Comparison of ENCODE assay signal across 10 cellular contexts in the genomic region with DNA sequence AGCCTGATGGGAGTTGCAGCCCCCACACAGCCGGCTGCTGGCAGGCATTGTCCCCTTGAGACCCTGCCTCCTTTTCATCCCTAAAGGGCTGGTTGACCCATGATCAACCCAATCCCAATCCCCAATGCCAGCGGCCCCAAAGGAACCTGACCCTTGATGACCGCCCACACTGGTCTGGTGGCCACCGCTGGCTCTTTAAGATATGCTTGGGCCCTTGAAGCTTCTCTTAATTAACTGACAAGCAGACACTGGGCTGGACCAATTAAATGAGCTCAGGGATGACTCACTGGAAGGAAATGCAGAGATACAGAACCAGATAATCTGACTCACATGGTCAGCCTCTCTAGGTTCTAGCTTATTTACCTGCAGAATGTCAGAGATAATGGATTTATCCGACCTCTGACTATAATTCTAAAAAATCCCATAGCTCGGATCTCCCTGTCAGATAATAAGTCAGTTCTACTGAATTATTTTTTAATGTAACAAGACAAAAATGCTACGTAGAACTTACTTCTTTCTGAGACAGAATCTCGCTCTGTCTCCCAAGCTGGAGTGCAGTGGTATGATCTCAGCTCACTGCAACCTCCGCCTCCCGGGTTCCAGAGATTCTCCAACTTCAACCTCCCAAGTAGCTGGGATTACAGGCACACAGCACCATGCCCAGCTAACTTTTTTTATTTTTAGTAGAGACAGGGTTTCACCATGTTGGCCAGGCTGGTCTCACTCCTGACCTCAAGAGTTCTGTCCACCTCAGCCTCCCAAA. TPM values are rescaled to one million over a fixed set of nuclear protein-coding genes. Genes with fewer than 3 reads are reported as not detected.
DNase-seq lines count a peak whose midpoint lies in the region; ATAC-seq and TF ChIP-seq lines count a peak whose summit lies in the region.
"Had no signal": no experiment of that assay in that cellular context is flagged by ENCODE, and none has a peak within 500 bp of the region (broad histone marks: within the 10 kb centered on the region; RNA-seq: fewer than 3 reads in every experiment).

No MANE protein-coding gene starts in this region.

- H3K4me3 ChIP-seq in fibroblast of villous mesenchyme (ENCODE audit: low read depth, low read length) = peak overlapping the region; percentile 32
- H3K4me3 ChIP-seq in suprapubic skin = no peak overlapping the region

- H3K4me1 Mint-ChIP-seq in activated CD8-positive, alpha-beta memory T cell treated with anti-CD3 and anti-CD28 coated beads, Interleukin-2, amount 10 ng/mL, durations not matched to agents 7 days and 5 days = peaks cover 24% of the 10 kb centered on the region
- H3K4me1 Mint-ChIP-seq: CD4-positive, CD25-positive, alpha-beta regulatory T cell had no signal

- no peak for DNase-seq in activated CD8-positive, alpha-beta memory T cell treated with anti-CD3 and anti-CD28 coated beads, Interleukin-2, amount 10 ng/mL, durations not matched to agents 7 days and 5 days
- no peak for DNase-seq in activated CD8-positive, alpha-beta memory T cell treated with anti-CD3 and anti-CD28 coated beads, Interleukin-2, amount 50 U/mL, for 4 hours
- DNase-seq in T1000 (lab: John Stamatoyannopoulos, UW) (peak; percentile 37), fibroblast of villous mesenchyme (ENCODE audit: low read depth) (peak; percentile 91), suprapubic skin (ENCODE audit: low spot score in 2 of 2) (no peak), NCI-H1092 (lab: John Stamatoyannopoulos, UW) (no peak), NCI-H2029 (lab: John Stamatoyannopoulos, UW) (no peak), DMS79 (lab: John Stamatoyannopoulos, UW) (no peak)

- whole genome bisulfite sequencing in suprapubic skin = 56% methylated on average over 10 of the region's 10 CpGs

- peaks cover 10% of the 10 kb centered on the region for H3K4me1 ChIP-seq in suprapubic skin

- ATAC-seq in activated CD8-positive, alpha-beta memory T cell treated with anti-CD3 and anti-CD28 coated beads, Interleukin-2, amount 10 ng/mL, durations not matched to agents 7 days and 5 days = peak; percentile 84

- TF ChIP-seq CTCF in fibroblast of villous mesenchyme (IDR thresholded peaks at IDR 0.05; ENCODE audit: insufficient read depth, low read depth, low read length) (no peak), suprapubic skin (IDR thresholded peaks at IDR 0.05) (no peak)

- peaks cover 6% of the 10 kb centered on the region for H3K36me3 Mint-ChIP-seq in activated CD8-positive, alpha-beta memory T cell treated with anti-CD3 and anti-CD28 coated beads, Interleukin-2, amount 10 ng/mL, durations not matched to agents 7 days and 5 days

- H3K27ac ChIP-seq in suprapubic skin = peak overlapping the region; percentile 15

- no peaks in the 10 kb centered on the region for H3K27me3 ChIP-seq in suprapubic skin

- H3K27ac Mint-ChIP-seq in activated CD8-positive, alpha-beta memory T cell treated with anti-CD3 and anti-CD28 coated beads, Interleukin-2, amount 10 ng/mL, durations not matched to agents 7 days and 5 days = no peak overlapping the region

- TF ChIP-seq EP300 in suprapubic skin (IDR thresholded peaks at IDR 0.05) = no peak

- CTCF ChIA-PET in activated CD8-positive, alpha-beta memory T cell treated with anti-CD3 and anti-CD28 coated beads, Interleukin-2, amount 10 ng/mL, durations not matched to agents 7 days and 5 days (lab: Charles Lee) = interaction anchor here (1.4 to 1.8 kb wide), 5 partner anchors 9 to 175 kb away, joined by 3 to 10 read pairs (median 5); a partner anchor contains a TSS

- H3K9me3 Mint-ChIP-seq in activated CD8-positive, alpha-beta memory T cell treated with anti-CD3 and anti-CD28 coated beads, Interleukin-2, amount 10 ng/mL, durations not matched to agents 7 days and 5 days (ENCODE audit: low read depth) = no peaks in the 10 kb centered on the region
- H3K9me3 Mint-ChIP-seq: CD4-positive, CD25-positive, alpha-beta regulatory T cell had no signal

- H3K9me3 ChIP-seq in suprapubic skin = no peaks in the 10 kb centered on the region

- no peaks in the 10 kb centered on the region for H3K27me3 Mint-ChIP-seq in activated CD8-positive, alpha-beta memory T cell treated with anti-CD3 and anti-CD28 coated beads, Interleukin-2, amount 10 ng/mL, durations not matched to agents 7 days and 5 days
- H3K27me3 Mint-ChIP-seq: CD4-positive, CD25-positive, alpha-beta regulatory T cell had no signal

- no peak overlapping the region for H3K4me3 Mint-ChIP-seq in activated CD8-positive, alpha-beta memory T cell treated with anti-CD3 and anti-CD28 coated beads, Interleukin-2, amount 10 ng/mL, durations not matched to agents 7 days and 5 days
- H3K4me3 Mint-ChIP-seq: CD4-positive, CD25-positive, alpha-beta regulatory T cell had no signal

- TF ChIP-seq POLR2A in suprapubic skin (IDR thresholded peaks at IDR 0.05) = no peak

- H3K36me3 ChIP-seq in suprapubic skin = no peaks in the 10 kb centered on the region

RNA-seq across cellular contexts. Expression of a gene that starts 11.1 kb away (rescaled TPM):
- total RNA-seq in activated CD8-positive, alpha-beta memory T cell treated with anti-CD3 and anti-CD28 coated beads, Interleukin-2, amount 10 ng/mL, durations not matched to agents 7 days and 5 days = not detected
- total RNA-seq in fibroblast of villous mesenchyme (not detected in 2 replicates), suprapubic skin (10 to 100 TPM; 20.0 to 47.4 (median 37.6) TPM)
- total RNA-seq: CD4-positive, CD25-positive, alpha-beta regulatory T cell; T-helper 1 cell treated with Interleukin-12 subunit alpha and Interleukin-12 subunit beta and Interleukin-4 antibody, amounts not matched to agents 30 ng/mL and 1 ng/mL, for 36 hours had no signal

RNA-seq across cellular contexts. Expression of a gene that starts 46.7 kb away (rescaled TPM):
- total RNA-seq in activated CD8-positive, alpha-beta memory T cell treated with anti-CD3 and anti-CD28 coated beads, Interleukin-2, amount 10 ng/mL, durations not matched to agents 7 days and 5 days = 10 to 100 TPM; 25.0 to 32.3 TPM
- total RNA-seq in fibroblast of villous mesenchyme = 38.3 and 58.3 TPM in 2 replicates
- 10 to 100 TPM; 21.4 to 24.4 (median 22.7) TPM for total RNA-seq in suprapubic skin

Comparison
In these comparisons a context has a peak if more than half of its experiments do, and no peak if none do; other contexts are left out.
1. DNase-seq: peak in T1000 (single experiment) and fibroblast of villous mesenchyme (single experiment); none in activated CD8-positive, alpha-beta memory T cell treated with anti-CD3 and anti-CD28 coated beads, Interleukin-2, amount 10 ng/mL, durations not matched to agents 7 days and 5 days (single experiment), activated CD8-positive, alpha-beta memory T cell treated with anti-CD3 and anti-CD28 coated beads, Interleukin-2, amount 50 U/mL, for 4 hours (single experiment), suprapubic skin (0 of 2), NCI-H1092 (single experiment), NCI-H2029 (single experiment) and DMS79 (single experiment).
2. RNA of a gene that starts 11.1 kb away (total RNA-seq): 20.0 to 47.4 TPM in suprapubic skin; not detected in activated CD8-positive, alpha-beta memory T cell treated with anti-CD3 and anti-CD28 coated beads, Interleukin-2, amount 10 ng/mL, durations not matched to agents 7 days and 5 days and not detected in fibroblast of villous mesenchyme; every median in the first group is over 10 times any median in the second.